ENCODE assay signal across 17 cellular contexts in the genomic region with DNA sequence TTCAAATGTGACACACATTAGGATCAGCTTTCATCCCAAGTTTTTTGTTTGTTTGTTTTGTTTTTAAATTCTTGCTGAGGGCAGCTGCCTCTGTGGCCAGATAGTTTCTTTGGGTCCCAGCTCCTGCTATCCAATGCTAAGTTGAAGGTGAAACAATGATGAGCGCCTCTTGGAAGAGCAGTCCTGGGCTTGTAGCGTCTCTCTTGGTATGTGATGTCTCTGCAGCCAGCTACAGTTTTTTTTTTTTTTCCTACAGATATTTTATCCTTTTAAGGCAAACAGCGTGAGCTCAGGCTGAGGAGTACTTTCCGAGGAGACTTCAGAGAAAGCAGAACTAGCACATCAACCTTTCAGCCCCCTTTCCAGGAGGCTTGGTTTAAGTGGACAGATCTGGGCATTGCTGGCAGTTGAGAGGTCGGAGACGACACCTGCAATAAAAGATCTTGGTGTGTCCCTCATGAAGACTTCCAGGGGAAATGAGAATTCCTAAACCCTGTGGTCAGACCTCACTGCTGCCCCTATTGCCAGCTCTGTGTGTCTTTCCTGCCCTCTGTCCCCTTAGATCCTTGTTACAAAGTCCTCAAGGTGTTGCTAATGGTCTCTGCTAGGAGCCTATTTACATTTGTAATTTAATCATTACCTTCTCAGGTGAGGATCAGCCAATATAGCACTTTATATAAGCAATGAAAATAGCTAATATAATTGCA. TPM values are rescaled to one million over a fixed set of nuclear protein-coding genes. Genes with fewer than 3 reads are reported as not detected.
DNase-seq lines count a peak whose midpoint lies in the region; ATAC-seq and TF ChIP-seq lines count a peak whose summit lies in the region.
"Had no signal": no experiment of that assay in that cellular context is flagged by ENCODE, and none has a peak within 500 bp of the region (broad histone marks: within the 10 kb centered on the region; RNA-seq: fewer than 3 reads in every experiment).

No MANE protein-coding gene starts in this region.

- peak overlapping the region; percentile 13 to 92 (median 80) for H3K27ac Mint-ChIP-seq in nephron
- H3K27ac Mint-ChIP-seq: naive thymus-derived CD4-positive, alpha-beta T cell had no signal

- no peak for TF ChIP-seq EP300 in gastroesophageal sphincter (IDR thresholded peaks at IDR 0.05)

- WGBS in gastroesophageal sphincter (ENCODE audit: low coverage in 1 of 2), 2 donors = 15 to 27% methylated on average over 5 to 6 of the region's 6 CpGs
- 47 to 56% (median 52%) methylated on average over 6 of the region's 6 CpGs for WGBS in spleen, 5 donors

- H3K9me3 Mint-ChIP-seq in nephron = no peaks in the 10 kb centered on the region
- H3K9me3 Mint-ChIP-seq: central memory CD8-positive, alpha-beta T cell had no signal

- H3K4me3 ChIP-seq in right atrium auricular region = no peak overlapping the region
- peak overlapping the region in 1 of 2 donors; percentile 28 for H3K4me3 ChIP-seq in gastroesophageal sphincter
- H3K4me3 ChIP-seq in spleen = no peak overlapping the region
- H3K4me3 ChIP-seq: SK-N-MC had no signal

- no peaks in the 10 kb centered on the region for H3K36me3 ChIP-seq in right atrium auricular region
- H3K36me3 ChIP-seq in gastroesophageal sphincter = no peaks in the 10 kb centered on the region
- H3K36me3 ChIP-seq in spleen = no peaks in the 10 kb centered on the region

- intact Hi-C loops in Right ventricle myocardium superior (cut with DNase I) (no loop called here), spleen (cut with DNase I; ENCODE audit: low total_unique reads) (no loop called here)

- H3K27ac ChIP-seq in right atrium auricular region (peak overlapping the region in 1 of 2 donors; percentile 11), gastroesophageal sphincter (peak overlapping the region; percentile 74 to 84 (median 78)), spleen (peak overlapping the region in 2 of 8 donors; percentile 7 to 23)
- H3K27ac ChIP-seq: SK-N-MC had no signal

- H3K9me3 ChIP-seq in right atrium auricular region (no peaks in the 10 kb centered on the region), gastroesophageal sphincter (no peaks in the 10 kb centered on the region), spleen (no peaks in the 10 kb centered on the region)

- TF ChIP-seq CTCF in right atrium auricular region (IDR thresholded peaks at IDR 0.05) = no peak
- TF ChIP-seq CTCF in gastroesophageal sphincter (IDR thresholded peaks at IDR 0.05) = peak in 1 of 4 experiments; percentile 16
- no peak for TF ChIP-seq CTCF in nephron (IDR thresholded peaks at IDR 0.05; ENCODE audit: unreplicated experiment in 3 of 3)
- no peak for TF ChIP-seq CTCF in GM10266 (IDR thresholded peaks at IDR 0.05; ENCODE audit: control insufficient read depth, insufficient read depth, low read depth, missing control alignments)
- no peak for TF ChIP-seq CTCF in spleen (IDR thresholded peaks at IDR 0.05 in 8 of 11, conservative IDR thresholded peaks at IDR 0.05 in 3 of 11)

- H3K27me3 ChIP-seq in right atrium auricular region (no peaks in the 10 kb centered on the region), gastroesophageal sphincter (no peaks in the 10 kb centered on the region), spleen (replicated peaks in 1 of 7) (peaks cover 0 to 5% (median 0%) of the 10 kb centered on the region in 7 donors)

- peak overlapping the region in 2 of 3 experiments; percentile 35 to 61 for H3K4me3 Mint-ChIP-seq in nephron
- H3K4me3 Mint-ChIP-seq: central memory CD8-positive, alpha-beta T cell; naive thymus-derived CD4-positive, alpha-beta T cell had no signal

- H3K36me3 Mint-ChIP-seq in nephron (ENCODE audit: low read depth) = no peaks in the 10 kb centered on the region
- H3K36me3 Mint-ChIP-seq: naive thymus-derived CD4-positive, alpha-beta T cell had no signal

- peaks cover 52% of the 10 kb centered on the region for H3K4me1 Mint-ChIP-seq in nephron
- H3K4me1 Mint-ChIP-seq: central memory CD8-positive, alpha-beta T cell; naive thymus-derived CD4-positive, alpha-beta T cell had no signal

- no peaks in the 10 kb centered on the region for H3K27me3 Mint-ChIP-seq in nephron (ENCODE audit: low read depth)
- H3K27me3 Mint-ChIP-seq: central memory CD8-positive, alpha-beta T cell had no signal

- TF ChIP-seq POLR2A in gastroesophageal sphincter (IDR thresholded peaks at IDR 0.05) = no peak
- TF ChIP-seq POLR2A in spleen (IDR thresholded peaks at IDR 0.05) = no peak

- ATAC-seq in Right ventricle myocardium superior (ENCODE audit: poor library complexity) (peak; percentile 32), gastroesophageal sphincter (peak; percentile 64)
- ATAC-seq: esophagus mucosa; HCT116; naive thymus-derived CD4-positive, alpha-beta T cell had no signal

- DNase-seq in Right ventricle myocardium superior = no peak
- DNase-seq in right atrium auricular region (ENCODE audit: low spot score) = no peak
- DNase-seq in NCI-H82 treated with DMSO at 0.1 percent for 48 hours (lab: John Stamatoyannopoulos, UW; ENCODE audit: unreplicated experiment) = no peak
- DNase-seq in GM10266 (ENCODE audit: extremely low spot score) = no peak
- no peak for DNase-seq in spleen
- DNase-seq in NCI-H1930 (lab: John Stamatoyannopoulos, UW) = no peak
- DNase-seq: ACHN; activated gamma-delta T cell treated with Interleukin-2 at 50 U/mL for 16 hours; naive thymus-derived CD4-positive, alpha-beta T cell; NCI-H2171 treated with DMSO at 0.1 percent for 48 hours had no signal

- H3K4me1 ChIP-seq in right atrium auricular region (peaks cover 0 to 20% of the 10 kb centered on the region in 2 donors), gastroesophageal sphincter (peaks cover 0 to 41% (median 5%) of the 10 kb centered on the region in 3 donors), spleen (no peaks in the 10 kb centered on the region)

RNA-seq across cellular contexts. Expression of a gene that starts 9.1 kb away (rescaled TPM):
- total RNA-seq in Right ventricle myocardium superior = 28.2 TPM
- 10 to 100 TPM; 17.8 to 31.1 TPM for total RNA-seq in right atrium auricular region
- 10 to 100 TPM; 27.5 to 73.2 (median 39.2) TPM for total RNA-seq in gastroesophageal sphincter
- 10 to 100 TPM in 1 of 7 donors, 1 to 10 TPM in 6; 6.1 to 10.5 (median 7.9) TPM for total RNA-seq in spleen
- polyA plus RNA-seq in spleen = 1 to 10 TPM in 1 of 3 donors, under 1 TPM in 2; 0.65 to 1.1 (median 0.86) TPM
- total RNA-seq: activated CD8-positive, alpha-beta memory T cell treated with anti-CD3 and anti-CD28 coated beads for 36 hours had no signal
- polyA plus RNA-seq: naive thymus-derived CD4-positive, alpha-beta T cell had no signal
